ENCODE assay signal across 20 cellular contexts in the genomic region with DNA sequence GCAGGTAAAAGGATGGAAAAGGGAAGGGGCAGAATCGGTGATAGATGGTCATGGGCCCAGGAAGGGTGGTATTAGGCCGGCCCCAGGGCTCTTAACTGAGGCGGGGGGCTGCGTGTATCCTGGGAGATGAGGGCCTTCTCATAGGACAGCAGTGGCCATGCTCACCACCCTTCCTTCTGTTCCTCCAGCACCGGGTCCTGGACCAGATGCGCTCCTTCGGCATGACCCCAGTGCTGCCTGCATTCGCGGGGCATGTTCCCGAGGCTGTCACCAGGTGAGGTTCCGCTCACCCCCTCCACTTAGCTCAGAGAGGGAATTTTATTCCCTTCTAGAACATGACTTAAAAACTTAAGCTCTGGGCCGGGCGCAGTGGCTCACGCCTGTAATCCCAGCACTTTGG. TPM values are rescaled to one million over a fixed set of nuclear protein-coding genes. Genes with fewer than 3 reads are reported as not detected.
A peak's percentile ranks its signal among the peaks of the same experiment; 100 is the strongest.
DNase-seq lines count a peak whose midpoint lies in the region; ATAC-seq, FAIRE-seq and TF ChIP-seq lines count a peak whose summit lies in the region.
"Had no signal": no experiment of that assay in that cellular context is flagged by ENCODE, and none has a peak within 500 bp of the region (broad histone marks: within the 10 kb centered on the region; RNA-seq: fewer than 3 reads in every experiment).

No MANE protein-coding gene starts in this region.

- no peak overlapping the region for H3K23ac ChIP-seq in trophoblast cell (ENCODE audit: low read length)

- no peak for TF ChIP-seq RAD21 in HepG2 (CRISPR knock-in tag; IDR thresholded peaks at IDR 0.05)

- no peak overlapping the region for H3K4me3 ChIP-seq in NT2/D1 (ENCODE audit: insufficient read length, low read depth)
- no peak overlapping the region for H3K4me3 ChIP-seq in HepG2 (replicated peaks in 1 of 3; ENCODE audit: insufficient read depth in 1 of 3, low read depth in 2 of 3, low read length in 3 of 3)
- H3K4me3 ChIP-seq in trophoblast cell (ENCODE audit: low read depth, low read length): no peak overlapping the region
- H3K4me3 ChIP-seq in tibial nerve: no peak overlapping the region

- H3K4me3 Mint-ChIP-seq in Calu3 (ENCODE audit: low read depth, unreplicated experiment): peak overlapping the region; percentile 94

- TF ChIP-seq EP300 in HepG2 (IDR thresholded peaks at IDR 0.05; ENCODE audit: low read depth in 2 of 2, low read length in 2 of 2) (no peak), HepG2 (CRISPR knock-in tag; IDR thresholded peaks at IDR 0.05; ENCODE audit: borderline replicate concordance) (no peak), tibial nerve (IDR thresholded peaks at IDR 0.05) (no peak)

- no peak overlapping the region for H2BK120ac ChIP-seq in trophoblast cell (ENCODE audit: insufficient read depth, low read length, poor library complexity)

- peak overlapping the region; percentile 33 for H3K18ac ChIP-seq in trophoblast cell (ENCODE audit: low read length)

- H2AFZ ChIP-seq in HepG2 (ENCODE audit: low read length): no peak overlapping the region
- no peak overlapping the region for H2AFZ ChIP-seq in trophoblast cell (ENCODE audit: insufficient read depth, low read length, poor library complexity)

- H3K36me3 ChIP-seq in NT2/D1 (ENCODE audit: insufficient read depth, insufficient read length, low read length): peaks cover 44% of the 10 kb centered on the region
- H3K36me3 ChIP-seq in HepG2 (replicated peaks in 1 of 2; ENCODE audit: control insufficient read depth in 1 of 2, insufficient read depth in 2 of 2, low read length in 2 of 2): peaks cover 3 to 11% of the 10 kb centered on the region in 2 experiments; a peak in 2 of 5 replicates
- H3K36me3 ChIP-seq in trophoblast cell (ENCODE audit: control insufficient read depth in 1 of 2, insufficient read depth in 2 of 2, low read length in 2 of 2): peaks cover 17 to 20% of the 10 kb centered on the region in 2 experiments
- H3K36me3 ChIP-seq in tibial nerve: peaks cover 2 to 57% (median 9%) of the 10 kb centered on the region in 3 donors

- H2BK5ac ChIP-seq in trophoblast cell (ENCODE audit: low read depth, low read length, poor library complexity): no peak overlapping the region

- intact Hi-C loops in Calu3 (cut with micrococcal nuclease; ENCODE audit: unreplicated experiment) (no loop called here), HepG2 (cut with micrococcal nuclease; ENCODE audit: unreplicated experiment) (no loop called here), left colon (cut with DNase I, micrococcal nuclease) (no loop called here)

- H3K27ac Mint-ChIP-seq in Calu3 (ENCODE audit: unreplicated experiment): no peak overlapping the region

- FAIRE-seq in HepG2 (lab: Jason Lieb, UNC) (no peak), GM12892 (lab: Jason Lieb, UNC) (no peak)

- H4K91ac ChIP-seq in trophoblast cell (ENCODE audit: low read depth, low read length): no peak overlapping the region

- H2AK5ac ChIP-seq in trophoblast cell (ENCODE audit: low read length): no peak overlapping the region

- no peak overlapping the region for H4K12ac ChIP-seq in trophoblast cell (ENCODE audit: low read depth, low read length)

- in situ Hi-C loops in HepG2 (cut with HindIII; ENCODE audit: extremely low pct_ligation_motif_present, low pct_unique_long_range_greater_than_20kb): no loop called here

- H3K27ac ChIP-seq in HepG2 (ENCODE audit: extremely low read length, insufficient read depth, low read length) (no peak overlapping the region), trophoblast cell (ENCODE audit: low read depth, low read length) (no peak overlapping the region), tibial nerve (no peak overlapping the region)
- H3K27ac ChIP-seq: C4-2B, HL-60 had no signal

- H3K9me3 Mint-ChIP-seq in Calu3 (ENCODE audit: low read depth, unreplicated experiment): no peaks in the 10 kb centered on the region

- peaks cover 13% of the 10 kb centered on the region for H3K79me2 ChIP-seq in HepG2 (ENCODE audit: insufficient read depth, low read length)
- peaks cover 4% of the 10 kb centered on the region for H3K79me2 ChIP-seq in trophoblast cell (ENCODE audit: control insufficient read depth, insufficient read depth, low read length, poor library complexity)

- TF ChIP-seq CTCF in Calu3 (IDR thresholded peaks at IDR 0.05; ENCODE audit: unreplicated experiment) (no peak), HepG2 (CRISPR knock-in tag; IDR thresholded peaks at IDR 0.05) (no peak), tibial nerve (IDR thresholded peaks at IDR 0.05) (no peak)

- CTCF ChIA-PET in Calu3 (lab: Charles Lee): no interaction called here
- CTCF ChIA-PET in HepG2 (lab: Yijun Ruan, JAX; ENCODE audit: low intra/inter-chr PET ratio, low total read pairs): no interaction called here

- H3K27me3 ChIP-seq in NT2/D1 (ENCODE audit: insufficient read depth, insufficient read length): no peaks in the 10 kb centered on the region
- H3K27me3 ChIP-seq in HepG2 (ENCODE audit: control insufficient read depth in 1 of 2, insufficient read depth in 2 of 2, low read length in 2 of 2): no peaks in the 10 kb centered on the region
- no peaks in the 10 kb centered on the region for H3K27me3 ChIP-seq in trophoblast cell (ENCODE audit: insufficient read depth, low read length)
- no peaks in the 10 kb centered on the region for H3K27me3 ChIP-seq in tibial nerve

- H3K4me2 ChIP-seq in HepG2 (ENCODE audit: low read depth, low read length) (no peak overlapping the region), trophoblast cell (ENCODE audit: low read length) (no peak overlapping the region)

- no peak for TF ChIP-seq POLR2A in HepG2 (IDR thresholded peaks at IDR 0.05; ENCODE audit: insufficient read depth in 1 of 2, low read depth in 2 of 2, low read length in 2 of 2)
- no peak for TF ChIP-seq POLR2A in tibial nerve (IDR thresholded peaks at IDR 0.05)
- TF ChIP-seq POLR2A in GM12892 (IDR thresholded peaks at IDR 0.05; ENCODE audit: low read depth, low read length): no peak

- peak overlapping the region; percentile 29 for H3K9ac ChIP-seq in NT2/D1 (ENCODE audit: insufficient read length, low read depth)
- H3K9ac ChIP-seq in HepG2 (ENCODE audit: insufficient read depth, low read depth, low read length): no peak overlapping the region
- no peak overlapping the region for H3K9ac ChIP-seq in trophoblast cell (ENCODE audit: low read length)

- H4K20me1 ChIP-seq in HepG2 (ENCODE audit: insufficient read depth, low read length): no peaks in the 10 kb centered on the region

- H3K79me1 ChIP-seq in trophoblast cell (ENCODE audit: low read length): peaks cover 14% of the 10 kb centered on the region

- 99% methylated on average over 14 of the region's 14 CpGs for WGBS in HepG2 (ENCODE audit: low lambda C conversion rate)
- WGBS in trophoblast cell (ENCODE audit: extremely low coverage, insufficient coverage, insufficient read length): no CpG with 5 or more reads among the region's 14 CpGs
- WGBS in tibial nerve, 2 donors: 95% methylated on average over 14 of the region's 14 CpGs

- H2BK12ac ChIP-seq in trophoblast cell (ENCODE audit: low read length): no peak overlapping the region

- no peak for DNase-seq in Calu3
- DNase-seq in NT2/D1 (ENCODE audit: low read depth, low spot score): no peak
- no peak for DNase-seq in HepG2 (ENCODE audit: low spot score)
- DNase-seq in trophoblast cell: no peak
- DNase-seq in left colon: no peak
- no peak for DNase-seq in NCI-H1417 treated with DMSO at 0.1 percent for 48 hours (lab: John Stamatoyannopoulos, UW)
- DNase-seq in tibial nerve (ENCODE audit: low spot score in 2 of 2): no peak
- no peak for DNase-seq in GM12892 (ENCODE audit: insufficient read length)
- DNase-seq: ACHN, DMS153, GDM1, HCEC 1CT, IMR-90, Kasumi-1, NCI-H1092 treated with DMSO at 0.1 percent for 48 hours, NCI-H2081 treated with DMSO at 0.1 percent for 48 hours, NCI-H510A, NCI-H748 treated with DMSO at 0.1 percent for 48 hours had no signal

- H3K14ac ChIP-seq in trophoblast cell (ENCODE audit: low read length): no peak overlapping the region

- H3K4me1 ChIP-seq in NT2/D1 (ENCODE audit: insufficient read depth, insufficient read length): peaks cover 14% of the 10 kb centered on the region
- peaks cover 71% of the 10 kb centered on the region for H3K4me1 ChIP-seq in HepG2 (ENCODE audit: insufficient read depth, low read length)
- peaks cover 14 to 21% of the 10 kb centered on the region in 2 experiments for H3K4me1 ChIP-seq in trophoblast cell (ENCODE audit: control insufficient read depth in 1 of 2, insufficient read depth in 2 of 2, low read length in 2 of 2)
- H3K4me1 ChIP-seq in tibial nerve: peaks cover 3 to 28% (median 13%) of the 10 kb centered on the region in 4 donors

- ATAC-seq in HepG2: no peak
- no peak for ATAC-seq in left colon

- no peaks in the 10 kb centered on the region for H3K27me3 Mint-ChIP-seq in Calu3 (ENCODE audit: unreplicated experiment)

- POLR2A ChIA-PET in HepG2 (lab: Yijun Ruan, JAX): interaction anchor here (0.7 to 4.2 kb wide), 3 partner anchors 9 to 297 kb away, joined by 3 to 68 read pairs (median 45); a partner anchor contains a TSS

- no peak overlapping the region for H3K4ac ChIP-seq in trophoblast cell (ENCODE audit: low read depth, low read length)

- H3K36me3 Mint-ChIP-seq in Calu3 (ENCODE audit: insufficient read depth, unreplicated experiment): peaks cover 75% of the 10 kb centered on the region

- H4K8ac ChIP-seq in trophoblast cell (ENCODE audit: low read depth, low read length): no peak overlapping the region

- H3K9me3 ChIP-seq in NT2/D1 (ENCODE audit: insufficient read depth, low read length) (no peaks in the 10 kb centered on the region), HepG2 (ENCODE audit: low read length) (no peaks in the 10 kb centered on the region), trophoblast cell (ENCODE audit: insufficient read depth, low read depth, low read length) (no peaks in the 10 kb centered on the region), tibial nerve (no peaks in the 10 kb centered on the region)

- BruUV-seq in Calu3 (replicated peaks; lab: Mats Ljungman, UMichigan): no TSS peak
- BruUV-seq in HepG2 (replicated peaks; lab: Mats Ljungman, UMichigan): no TSS peak

- H3K4me1 Mint-ChIP-seq in Calu3 (ENCODE audit: low read depth, unreplicated experiment): peaks cover 47% of the 10 kb centered on the region

RNA-seq across cellular contexts. Expression of a gene that starts 2.4 kb away (rescaled TPM):
- total RNA-seq in Calu3 (2022) (53.8 and 59.1 TPM in 2 replicates), HepG2 (2016; rRNA removed; fragmentation: Illumina TruSeq; extraction: Trizol) (13.1 and 40.1 TPM in 2 replicates), left colon (10 to 100 TPM; 36.5 to 45.9 TPM), tibial nerve (100 to 1,000 TPM in 1 of 4 donors, 10 to 100 TPM in 3; 52.3 to 115 (median 67.3) TPM)
- 11.7 and 11.8 TPM in 2 replicates for total RNA-seq in HepG2 (2016; cell fraction: cytosol; rRNA removed; fragmentation: Illumina TruSeq; extraction: Trizol; ENCODE audit: low read depth)
- 11.6 and 40.3 TPM in 2 replicates for total RNA-seq in HepG2 (2016; cell fraction: insoluble cytoplasmic fraction; rRNA removed; fragmentation: Illumina TruSeq; extraction: Trizol)
- 16.4 and 17.9 TPM in 2 replicates for total RNA-seq in HepG2 (2016; cell fraction: membrane; rRNA removed; fragmentation: Illumina TruSeq; extraction: Trizol)
- total RNA-seq in HepG2 (2016; cell fraction: nucleus; rRNA removed; fragmentation: Illumina TruSeq; extraction: Trizol): 46.8 and 52.2 TPM in 2 replicates
- 28.2 and 29.4 TPM in 2 replicates for polyA plus RNA-seq in HepG2 (2011; rRNA removed)
- polyA plus RNA-seq in HepG2 (2011; cell fraction: cytosol; rRNA removed): 19.2 and 36.3 TPM in 2 replicates
- 76.6 and 98.9 TPM in 2 replicates for polyA plus RNA-seq in HepG2 (2011; cell fraction: nucleus; rRNA removed)
- 20.7 and 21.0 TPM in 2 replicates for polyA plus RNA-seq in HepG2 (2012)
- polyA plus RNA-seq in HepG2 (2016; cell fraction: cytosol; fragmentation: Illumina TruSeq; extraction: Trizol; ENCODE audit: low read depth): 8.0 and 8.6 TPM in 2 replicates
- 12.0 and 16.4 TPM in 2 replicates for polyA plus RNA-seq in HepG2 (2016; cell fraction: insoluble cytoplasmic fraction; fragmentation: Illumina TruSeq; extraction: Trizol; ENCODE audit: low read depth)
- polyA plus RNA-seq in HepG2 (2016; cell fraction: membrane; fragmentation: Illumina TruSeq; extraction: Trizol; ENCODE audit: low read depth): 11.8 and 12.2 TPM in 2 replicates
- 83.1 and 85.8 TPM in 2 replicates for polyA plus RNA-seq in HepG2 (2016; cell fraction: nucleus; fragmentation: Illumina TruSeq; extraction: Trizol; ENCODE audit: insufficient read depth, low read depth)
- polyA minus RNA-seq in HepG2 (2011; rRNA and poly(A)+ RNA removed; ENCODE audit: low replicate concordance): 23.9 and 52.5 TPM in 2 replicates
- 17.1 and 17.5 TPM in 2 replicates for polyA minus RNA-seq in HepG2 (2011; cell fraction: cytosol; rRNA and poly(A)+ RNA removed)
- 31.7 and 32.4 TPM in 2 replicates for polyA minus RNA-seq in HepG2 (2011; cell fraction: nucleus; rRNA and poly(A)+ RNA removed)
- 10.2 and 11.6 TPM in 2 replicates for polyA plus RNA-seq in trophoblast cell (2013)
- 6.6 TPM for polyA plus RNA-seq in GM12892 (2012; ENCODE audit: missing spikeins)

RNA-seq across cellular contexts. Expression of a gene that starts 14.2 kb away (rescaled TPM):
- 0.88 and 1.0 TPM in 2 replicates for total RNA-seq in Calu3 (2022)
- 0.77 and 0.93 TPM in 2 replicates for total RNA-seq in HepG2 (2016; rRNA removed; fragmentation: Illumina TruSeq; extraction: Trizol)
- 0.88 and 1.6 TPM in 2 replicates for total RNA-seq in HepG2 (2016; cell fraction: cytosol; rRNA removed; fragmentation: Illumina TruSeq; extraction: Trizol; ENCODE audit: low read depth)
- total RNA-seq in HepG2 (2016; cell fraction: insoluble cytoplasmic fraction; rRNA removed; fragmentation: Illumina TruSeq; extraction: Trizol): 1.00 and 1.1 TPM in 2 replicates
- total RNA-seq in HepG2 (2016; cell fraction: membrane; rRNA removed; fragmentation: Illumina TruSeq; extraction: Trizol): 0.71 and 0.90 TPM in 2 replicates
- total RNA-seq in HepG2 (2016; cell fraction: nucleus; rRNA removed; fragmentation: Illumina TruSeq; extraction: Trizol): 0.53 and 1.1 TPM in 2 replicates
- polyA plus RNA-seq in HepG2 (2011; rRNA removed): 0.34 and 0.54 TPM in 2 replicates
- polyA plus RNA-seq in HepG2 (2011; cell fraction: cytosol; rRNA removed): 0.22 and 0.75 TPM in 2 replicates
- 2.1 and 2.9 TPM in 2 replicates for polyA plus RNA-seq in HepG2 (2011; cell fraction: nucleus; rRNA removed)
- polyA plus RNA-seq in HepG2 (2012): 3.1 and 4.6 TPM in 2 replicates
- polyA plus RNA-seq in HepG2 (2016; cell fraction: cytosol; fragmentation: Illumina TruSeq; extraction: Trizol; ENCODE audit: low read depth): 0.66 and 0.93 TPM in 2 replicates
- polyA plus RNA-seq in HepG2 (2016; cell fraction: insoluble cytoplasmic fraction; fragmentation: Illumina TruSeq; extraction: Trizol; ENCODE audit: low read depth): 0.40 and 0.55 TPM in 2 replicates
- polyA plus RNA-seq in HepG2 (2016; cell fraction: membrane; fragmentation: Illumina TruSeq; extraction: Trizol; ENCODE audit: low read depth): 0.49 TPM in 2 replicates
- 1.3 and 1.4 TPM in 2 replicates for polyA plus RNA-seq in HepG2 (2016; cell fraction: nucleus; fragmentation: Illumina TruSeq; extraction: Trizol; ENCODE audit: insufficient read depth, low read depth)
- polyA minus RNA-seq in HepG2 (2011; rRNA and poly(A)+ RNA removed; ENCODE audit: low replicate concordance): 0.94 and 1.4 TPM in 2 replicates
- polyA minus RNA-seq in HepG2 (2011; cell fraction: cytosol; rRNA and poly(A)+ RNA removed): 0.62 and 0.89 TPM in 2 replicates
- polyA minus RNA-seq in HepG2 (2011; cell fraction: nucleus; rRNA and poly(A)+ RNA removed): 1.2 and 1.3 TPM in 2 replicates
- 41.8 and 44.5 TPM in 2 replicates for polyA plus RNA-seq in trophoblast cell (2013)
- total RNA-seq in left colon: under 1 TPM; 0.85 to 0.98 TPM
- 1 to 10 TPM in 3 of 4 donors, under 1 TPM in 1; 0.78 to 4.4 (median 3.7) TPM for total RNA-seq in tibial nerve
- polyA plus RNA-seq in GM12892 (2012; ENCODE audit: missing spikeins): 0.78 TPM

RNA-seq across cellular contexts. Expression of a gene that starts 23.5 kb away (rescaled TPM):
- total RNA-seq in Calu3 (2022) (159 and 163 TPM in 2 replicates), HepG2 (2016; rRNA removed; fragmentation: Illumina TruSeq; extraction: Trizol) (90.7 and 115 TPM in 2 replicates), left colon (100 to 1,000 TPM in 1 of 2 donors, 10 to 100 TPM in 1; 92.6 to 122 TPM), tibial nerve (10 to 100 TPM; 22.9 to 33.9 (median 25.5) TPM)
- 22.2 and 24.7 TPM in 2 replicates for total RNA-seq in HepG2 (2016; cell fraction: cytosol; rRNA removed; fragmentation: Illumina TruSeq; extraction: Trizol; ENCODE audit: low read depth)
- total RNA-seq in HepG2 (2016; cell fraction: insoluble cytoplasmic fraction; rRNA removed; fragmentation: Illumina TruSeq; extraction: Trizol): 99.1 and 105 TPM in 2 replicates
- 64.5 and 68.5 TPM in 2 replicates for total RNA-seq in HepG2 (2016; cell fraction: membrane; rRNA removed; fragmentation: Illumina TruSeq; extraction: Trizol)
- total RNA-seq in HepG2 (2016; cell fraction: nucleus; rRNA removed; fragmentation: Illumina TruSeq; extraction: Trizol): 102 and 126 TPM in 2 replicates
- 125 and 158 TPM in 2 replicates for polyA plus RNA-seq in HepG2 (2011; rRNA removed)
- polyA plus RNA-seq in HepG2 (2011; cell fraction: cytosol; rRNA removed): 60.6 and 76.3 TPM in 2 replicates
- polyA plus RNA-seq in HepG2 (2011; cell fraction: nucleus; rRNA removed): 464 and 551 TPM in 2 replicates
- polyA plus RNA-seq in HepG2 (2012): 189 and 231 TPM in 2 replicates
- 24.2 and 25.6 TPM in 2 replicates for polyA plus RNA-seq in HepG2 (2016; cell fraction: cytosol; fragmentation: Illumina TruSeq; extraction: Trizol; ENCODE audit: low read depth)
- polyA plus RNA-seq in HepG2 (2016; cell fraction: insoluble cytoplasmic fraction; fragmentation: Illumina TruSeq; extraction: Trizol; ENCODE audit: low read depth): 120 and 149 TPM in 2 replicates
- 59.9 and 61.3 TPM in 2 replicates for polyA plus RNA-seq in HepG2 (2016; cell fraction: membrane; fragmentation: Illumina TruSeq; extraction: Trizol; ENCODE audit: low read depth)
- 256 and 260 TPM in 2 replicates for polyA plus RNA-seq in HepG2 (2016; cell fraction: nucleus; fragmentation: Illumina TruSeq; extraction: Trizol; ENCODE audit: insufficient read depth, low read depth)
- 127 and 141 TPM in 2 replicates for polyA minus RNA-seq in HepG2 (2011; rRNA and poly(A)+ RNA removed; ENCODE audit: low replicate concordance)
- polyA minus RNA-seq in HepG2 (2011; cell fraction: cytosol; rRNA and poly(A)+ RNA removed): 69.1 and 69.4 TPM in 2 replicates
- 69.1 and 80.1 TPM in 2 replicates for polyA minus RNA-seq in HepG2 (2011; cell fraction: nucleus; rRNA and poly(A)+ RNA removed)
- 136 and 137 TPM in 2 replicates for polyA plus RNA-seq in trophoblast cell (2013)
- polyA plus RNA-seq in GM12892 (2012; ENCODE audit: missing spikeins): 40.8 TPM

RNA-seq across cellular contexts. Expression of a gene that starts 28.4 kb away (rescaled TPM):
- total RNA-seq in Calu3 (2022) (65.0 and 69.8 TPM in 2 replicates), HepG2 (2016; rRNA removed; fragmentation: Illumina TruSeq; extraction: Trizol) (38.9 and 40.2 TPM in 2 replicates), left colon (10 to 100 TPM; 95.1 to 98.8 TPM), tibial nerve (10 to 100 TPM; 31.8 to 44.4 (median 39.1) TPM)
- 28.0 and 30.5 TPM in 2 replicates for total RNA-seq in HepG2 (2016; cell fraction: cytosol; rRNA removed; fragmentation: Illumina TruSeq; extraction: Trizol; ENCODE audit: low read depth)
- total RNA-seq in HepG2 (2016; cell fraction: insoluble cytoplasmic fraction; rRNA removed; fragmentation: Illumina TruSeq; extraction: Trizol): 37.2 and 39.5 TPM in 2 replicates
- total RNA-seq in HepG2 (2016; cell fraction: membrane; rRNA removed; fragmentation: Illumina TruSeq; extraction: Trizol): 34.6 and 39.3 TPM in 2 replicates
- total RNA-seq in HepG2 (2016; cell fraction: nucleus; rRNA removed; fragmentation: Illumina TruSeq; extraction: Trizol): 34.5 and 44.1 TPM in 2 replicates
- 74.4 and 85.4 TPM in 2 replicates for polyA plus RNA-seq in HepG2 (2011; rRNA removed)
- 53.2 and 55.1 TPM in 2 replicates for polyA plus RNA-seq in HepG2 (2011; cell fraction: cytosol; rRNA removed)
- polyA plus RNA-seq in HepG2 (2011; cell fraction: nucleus; rRNA removed): 173 and 195 TPM in 2 replicates
- polyA plus RNA-seq in HepG2 (2012): 41.9 and 49.7 TPM in 2 replicates
- polyA plus RNA-seq in HepG2 (2016; cell fraction: cytosol; fragmentation: Illumina TruSeq; extraction: Trizol; ENCODE audit: low read depth): 14.9 and 18.6 TPM in 2 replicates
- 55.1 and 57.7 TPM in 2 replicates for polyA plus RNA-seq in HepG2 (2016; cell fraction: insoluble cytoplasmic fraction; fragmentation: Illumina TruSeq; extraction: Trizol; ENCODE audit: low read depth)
- 24.6 and 25.0 TPM in 2 replicates for polyA plus RNA-seq in HepG2 (2016; cell fraction: membrane; fragmentation: Illumina TruSeq; extraction: Trizol; ENCODE audit: low read depth)
- 99.9 and 109 TPM in 2 replicates for polyA plus RNA-seq in HepG2 (2016; cell fraction: nucleus; fragmentation: Illumina TruSeq; extraction: Trizol; ENCODE audit: insufficient read depth, low read depth)
- polyA minus RNA-seq in HepG2 (2011; rRNA and poly(A)+ RNA removed; ENCODE audit: low replicate concordance): 81.6 and 104 TPM in 2 replicates
- 29.7 and 33.3 TPM in 2 replicates for polyA minus RNA-seq in HepG2 (2011; cell fraction: cytosol; rRNA and poly(A)+ RNA removed)
- 50.6 and 76.5 TPM in 2 replicates for polyA minus RNA-seq in HepG2 (2011; cell fraction: nucleus; rRNA and poly(A)+ RNA removed)
- polyA plus RNA-seq in trophoblast cell (2013): 37.8 and 38.0 TPM in 2 replicates
- 35.1 TPM for polyA plus RNA-seq in GM12892 (2012; ENCODE audit: missing spikeins)

RNA-seq across cellular contexts. Expression of a gene that starts 39.0 kb away (rescaled TPM):
- total RNA-seq in Calu3 (2022) (31.8 and 32.4 TPM in 2 replicates), HepG2 (2016; rRNA removed; fragmentation: Illumina TruSeq; extraction: Trizol) (20.1 and 22.4 TPM in 2 replicates), left colon (1 to 10 TPM; 1.6 to 2.2 TPM), tibial nerve (1 to 10 TPM; 4.9 to 9.0 (median 7.4) TPM)
- total RNA-seq in HepG2 (2016; cell fraction: cytosol; rRNA removed; fragmentation: Illumina TruSeq; extraction: Trizol; ENCODE audit: low read depth): 25.7 and 27.1 TPM in 2 replicates
- total RNA-seq in HepG2 (2016; cell fraction: insoluble cytoplasmic fraction; rRNA removed; fragmentation: Illumina TruSeq; extraction: Trizol): 19.5 and 23.7 TPM in 2 replicates
- 36.3 and 38.4 TPM in 2 replicates for total RNA-seq in HepG2 (2016; cell fraction: membrane; rRNA removed; fragmentation: Illumina TruSeq; extraction: Trizol)
- total RNA-seq in HepG2 (2016; cell fraction: nucleus; rRNA removed; fragmentation: Illumina TruSeq; extraction: Trizol): 19.9 and 24.0 TPM in 2 replicates
- polyA plus RNA-seq in HepG2 (2011; rRNA removed): 5.5 and 6.5 TPM in 2 replicates
- 3.1 and 3.3 TPM in 2 replicates for polyA plus RNA-seq in HepG2 (2011; cell fraction: cytosol; rRNA removed)
- polyA plus RNA-seq in HepG2 (2011; cell fraction: nucleus; rRNA removed): 15.1 and 18.7 TPM in 2 replicates
- 6.5 and 8.5 TPM in 2 replicates for polyA plus RNA-seq in HepG2 (2012)
- 36.9 and 41.0 TPM in 2 replicates for polyA plus RNA-seq in HepG2 (2016; cell fraction: cytosol; fragmentation: Illumina TruSeq; extraction: Trizol; ENCODE audit: low read depth)
- 31.0 and 31.1 TPM in 2 replicates for polyA plus RNA-seq in HepG2 (2016; cell fraction: insoluble cytoplasmic fraction; fragmentation: Illumina TruSeq; extraction: Trizol; ENCODE audit: low read depth)
- 41.0 and 42.1 TPM in 2 replicates for polyA plus RNA-seq in HepG2 (2016; cell fraction: membrane; fragmentation: Illumina TruSeq; extraction: Trizol; ENCODE audit: low read depth)
- polyA plus RNA-seq in HepG2 (2016; cell fraction: nucleus; fragmentation: Illumina TruSeq; extraction: Trizol; ENCODE audit: insufficient read depth, low read depth): 56.5 and 60.1 TPM in 2 replicates
- polyA minus RNA-seq in HepG2 (2011; rRNA and poly(A)+ RNA removed; ENCODE audit: low replicate concordance): 2.7 and 15.4 TPM in 2 replicates
- 1.6 and 2.4 TPM in 2 replicates for polyA minus RNA-seq in HepG2 (2011; cell fraction: cytosol; rRNA and poly(A)+ RNA removed)
- polyA minus RNA-seq in HepG2 (2011; cell fraction: nucleus; rRNA and poly(A)+ RNA removed): 9.1 and 9.4 TPM in 2 replicates
- polyA plus RNA-seq in trophoblast cell (2013): 15.2 and 16.2 TPM in 2 replicates
- polyA plus RNA-seq in GM12892 (2012; ENCODE audit: missing spikeins): 12.3 TPM
